In the genomic region with DNA sequence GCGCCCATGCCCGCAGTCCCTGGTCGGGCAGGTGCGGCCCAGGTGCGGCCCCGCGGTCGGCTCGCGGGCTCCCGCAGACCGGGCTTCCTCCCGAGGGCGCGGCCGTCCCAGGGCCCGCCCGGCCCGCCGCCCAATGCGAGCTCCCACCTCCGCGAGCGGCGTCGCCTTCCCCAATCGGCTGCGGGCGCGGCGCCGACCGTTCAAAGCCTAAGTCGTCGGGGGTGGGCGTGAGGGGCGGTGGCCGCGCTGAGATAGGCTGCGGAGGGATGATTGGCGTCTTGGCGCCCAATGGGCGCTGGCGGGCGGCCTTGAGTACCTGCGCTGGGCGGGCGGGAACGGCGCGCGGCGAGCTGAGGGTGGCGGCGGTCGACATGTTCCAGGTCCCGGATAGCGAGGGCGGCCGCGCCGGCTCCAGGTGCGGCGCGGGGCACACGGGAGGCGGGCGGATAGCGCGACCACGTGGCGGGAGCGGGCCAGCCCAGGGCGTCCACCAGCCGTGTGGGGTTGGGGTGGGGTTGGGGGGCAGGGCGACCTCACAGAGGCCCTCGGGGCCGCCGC, we compare ENCODE assay signal across 8 cellular contexts. TPM values are rescaled to one million over a fixed set of nuclear protein-coding genes. Genes with fewer than 3 reads are reported as not detected.
A peak's percentile ranks its signal among the peaks of the same experiment; 100 is the strongest.
DNase-seq lines count a peak whose midpoint lies in the region; FAIRE-seq and TF ChIP-seq lines count a peak whose summit lies in the region.

A gene with protein sequence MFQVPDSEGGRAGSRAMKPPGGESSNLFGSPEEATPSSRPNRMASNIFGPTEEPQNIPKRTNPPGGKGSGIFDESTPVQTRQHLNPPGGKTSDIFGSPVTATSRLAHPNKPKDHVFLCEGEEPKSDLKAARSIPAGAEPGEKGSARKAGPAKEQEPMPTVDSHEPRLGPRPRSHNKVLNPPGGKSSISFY (plus strand): TSS at position 338 of the 558 bp plus-strand sequence. CDS start 34 bp downstream, at position 372.

- H3K4me2 ChIP-seq in H1 (ENCODE audit: insufficient read depth in 1 of 2, low read depth in 2 of 2, low read length in 2 of 2) (peak within 1 kb of the TSS; percentile 86 to 89), mesendoderm (ENCODE audit: low read length) (peak within 1 kb of the TSS; percentile 94)

- no peak for TF ChIP-seq EP300 in H1 (IDR thresholded peaks at IDR 0.05; ENCODE audit: borderline replicate concordance in 1 of 2, low read depth in 2 of 2, low read length in 2 of 2)

- H3K9ac ChIP-seq in H1 (replicated peaks in 1 of 4; ENCODE audit: extremely low read depth in 1 of 4, low read depth in 3 of 4, low read length in 3 of 4) (peak within 1 kb of the TSS; percentile 87 to 94 (median 90)), mesendoderm (ENCODE audit: low read length) (peak within 1 kb of the TSS; percentile 89)

- peak; percentile 88 for DNase-seq in CMK (ENCODE audit: low read depth)
- DNase-seq in GM20000 (ENCODE audit: low spot score): peak; percentile 100
- peak; percentile 96 for DNase-seq in HT1080 (ENCODE audit: low read depth)
- peak; percentile 94 to 99 for DNase-seq in NOMO-1 (lab: John Stamatoyannopoulos, UW; ENCODE audit: unreplicated experiment in 2 of 2)
- DNase-seq in H1 (ENCODE audit: low read depth in 1 of 2, low spot score in 2 of 2): peak; percentile 88 to 95
- peak; percentile 99 for DNase-seq in mesendoderm
- DNase-seq in stimulated activated CD8-positive, alpha-beta memory T cell treated with anti-CD3 and anti-CD28 coated beads, Interleukin-12 subunit alpha, Interleukin-12 subunit beta, amount 100 ng/mL, for 4 hours (ENCODE audit: low read depth): peak; percentile 93

- H3K4ac ChIP-seq in H1 (replicated peaks; ENCODE audit: insufficient read length, low read depth, low read length) (peak within 1 kb of the TSS; percentile 98), mesendoderm (ENCODE audit: low read depth, low read length) (peak within 1 kb of the TSS; percentile 98)

- no peak within 1 kb of the TSS for H2BK20ac ChIP-seq in H1 (ENCODE audit: low read length)

- peak within 1 kb of the TSS; percentile 87 for H3K27ac ChIP-seq in H1 (ENCODE audit: low read depth, low read length)
- peak within 1 kb of the TSS; percentile 57 for H3K27ac ChIP-seq in mesendoderm (ENCODE audit: low read depth, low read length)

- no peak within 1 kb of the TSS for H2AFZ ChIP-seq in H1 (ENCODE audit: low read length)

- peak in 1 of 2 experiments; percentile 46; a peak in 2 of 3 replicates for TF ChIP-seq POLR2A in H1 (IDR thresholded peaks at IDR 0.05; ENCODE audit: control extremely low read depth in 1 of 2, low read depth in 2 of 2, low read length in 2 of 2)

- CTCF ChIA-PET in activated CD8-positive, alpha-beta memory T cell treated with anti-CD3 and anti-CD28 coated beads for 36 hours (lab: Charles Lee): interaction anchor here (0.8 to 2.2 kb wide), 4 partner anchors 13 to 249 kb away, joined by 3 to 16 read pairs (median 4); a partner anchor contains a TSS
- CTCF ChIA-PET in H1 (lab: Charles Lee; ENCODE audit: partially characterized antibody): interaction anchor here (1.0 to 1.8 kb wide), 5 partner anchors 12 to 80 kb away, joined by 3 to 7 read pairs (median 4); no protein-coding TSS in a partner anchor

- H3K27me3 ChIP-seq in H1 (replicated peaks in 1 of 4; ENCODE audit: control insufficient read depth in 3 of 4, extremely low read depth in 1 of 4, insufficient read depth in 3 of 4, low read length in 3 of 4): no peaks in the 10 kb centered on the region
- no peaks in the 10 kb centered on the region for H3K27me3 ChIP-seq in mesendoderm (ENCODE audit: insufficient read depth, low read length, poor library complexity)

- peak within 1 kb of the TSS; percentile 91 for H4K91ac ChIP-seq in H1 (replicated peaks; ENCODE audit: insufficient read length, low read length)

- H3K14ac ChIP-seq in H1 (ENCODE audit: insufficient read length): peak within 1 kb of the TSS; percentile 82

- H2BK120ac ChIP-seq in H1 (replicated peaks; ENCODE audit: low read depth, low read length): no peak within 1 kb of the TSS
- peak within 1 kb of the TSS; percentile 6 for H2BK120ac ChIP-seq in mesendoderm (ENCODE audit: low read depth, low read length)

- peaks cover 11% of the 10 kb centered on the region for H3K79me1 ChIP-seq in H1 (ENCODE audit: low read depth, low read length)
- H3K79me1 ChIP-seq in mesendoderm (ENCODE audit: low read length): peaks cover 4% of the 10 kb centered on the region

- peak within 1 kb of the TSS; percentile 71 for H4K5ac ChIP-seq in H1 (ENCODE audit: insufficient read length, low read depth, low read length)
- H4K5ac ChIP-seq in mesendoderm (ENCODE audit: low read length): no peak within 1 kb of the TSS

- H4K20me1 ChIP-seq in H1 (replicated peaks in 1 of 2; ENCODE audit: control insufficient read depth in 1 of 2, insufficient read depth in 2 of 2, low read length in 2 of 2): peaks cover 7 to 26% of the 10 kb centered on the region in 2 experiments

- TF ChIP-seq RAD21 in H1 (IDR thresholded peaks at IDR 0.05 in 1 of 2, conservative IDR thresholded peaks at IDR 0.05 in 1 of 2; ENCODE audit: low read depth in 2 of 2, low read length in 2 of 2): no peak

- H3K56ac ChIP-seq in H1 (replicated peaks; ENCODE audit: insufficient read length, low read depth, low read length) (peak within 1 kb of the TSS; percentile 79), mesendoderm (ENCODE audit: low read length) (peak within 1 kb of the TSS; percentile 93)

- peaks cover 38 to 47% of the 10 kb centered on the region in 2 experiments for H3K79me2 ChIP-seq in H1 (ENCODE audit: control insufficient read depth in 1 of 2, insufficient read depth in 2 of 2, low read length in 2 of 2)
- H3K79me2 ChIP-seq in mesendoderm (ENCODE audit: control insufficient read depth, insufficient read depth, low read length): peaks cover 45% of the 10 kb centered on the region

- H2BK5ac ChIP-seq in H1 (ENCODE audit: low read depth, low read length) (no peak within 1 kb of the TSS; the same call in 1 of the 2 replicates), mesendoderm (ENCODE audit: low read length) (peak within 1 kb of the TSS; percentile 39)

- H3K36me3 ChIP-seq in H1 (ENCODE audit: control insufficient read depth in 2 of 4, insufficient read depth in 4 of 4, low read length in 3 of 4): peaks cover 0 to 24% (median 11%) of the 10 kb centered on the region in 4 experiments; a peak in 4 of 8 replicates
- peaks cover 4% of the 10 kb centered on the region for H3K36me3 ChIP-seq in mesendoderm (ENCODE audit: control insufficient read depth, insufficient read depth, low read length)

- peaks cover 8% of the 10 kb centered on the region for H3K23me2 ChIP-seq in H1 (ENCODE audit: low read depth, low read length)

- 1% methylated on average over 42 of the region's 79 CpGs; no CpG with 5 or more reads in 1 of the 2 experiments for WGBS in H1 (ENCODE audit: extremely low coverage in 1 of 2, insufficient coverage in 1 of 2, insufficient read length in 1 of 2, insufficient replicate concordance in 2 of 2, low coverage in 1 of 2, low lambda C conversion rate in 2 of 2, missing lambda C conversion rate in 1 of 2), 2 experiments
- no CpG with 5 or more reads among the region's 79 CpGs for WGBS in mesendoderm (ENCODE audit: extremely low coverage, insufficient coverage, low lambda C conversion rate)

- H2BK12ac ChIP-seq in H1 (ENCODE audit: low read depth, low read length): no peak within 1 kb of the TSS

- H3K23ac ChIP-seq in H1 (ENCODE audit: insufficient read length) (no peak within 1 kb of the TSS), mesendoderm (ENCODE audit: low read length) (peak within 1 kb of the TSS; percentile 95)

- H2AK5ac ChIP-seq in H1 (ENCODE audit: low read depth, low read length) (0 out of 2 replicates have a peak within 1 kb of the TSS, but pooled peaks have one; percentile 45), mesendoderm (ENCODE audit: low read length) (peak within 1 kb of the TSS; percentile 90)

- H4K8ac ChIP-seq in H1 (ENCODE audit: extremely low read depth, insufficient read depth, low read length): peak within 1 kb of the TSS; percentile 89
- H4K8ac ChIP-seq in mesendoderm (ENCODE audit: low read depth, low read length): no peak within 1 kb of the TSS

- no peak within 1 kb of the TSS for H2BK15ac ChIP-seq in H1 (ENCODE audit: low read length)
- no peak within 1 kb of the TSS for H2BK15ac ChIP-seq in mesendoderm (replicated peaks; ENCODE audit: low read depth)

- H3K4me3 ChIP-seq in H1 (ENCODE audit: extremely low read depth in 1 of 4, insufficient read depth in 2 of 4, low read depth in 3 of 4, low read length in 4 of 4): peak within 1 kb of the TSS; percentile 87 to 99 (median 94)
- peak within 1 kb of the TSS; percentile 78 for H3K4me3 ChIP-seq in mesendoderm (ENCODE audit: low read length)

- H3K9me3 ChIP-seq in H1 (ENCODE audit: insufficient read depth in 2 of 2, low read depth in 1 of 2, low read length in 1 of 2): no peaks in the 10 kb centered on the region

- H3K18ac ChIP-seq in H1 (ENCODE audit: extremely low read depth, low read length) (peak within 1 kb of the TSS; percentile 90; the same call in 1 of the 2 replicates), mesendoderm (ENCODE audit: low read length) (peak within 1 kb of the TSS; percentile 96)

- H3K4me1 ChIP-seq in H1 (replicated peaks in 1 of 4; ENCODE audit: control insufficient read depth in 3 of 4, insufficient read depth in 4 of 4, low read length in 3 of 4) (peaks cover 0 to 10% (median 2%) of the 10 kb centered on the region in 4 experiments; a peak in 4 of 7 replicates), mesendoderm (ENCODE audit: control insufficient read depth, low read depth, low read length) (no peaks in the 10 kb centered on the region)

- FAIRE-seq in H1 (lab: Jason Lieb, UNC): no peak

- POLR2A ChIA-PET in activated CD8-positive, alpha-beta memory T cell treated with anti-CD3 and anti-CD28 coated beads for 36 hours (lab: Charles Lee): interaction anchor here (0.6 to 2.0 kb wide), 4 partner anchors 28 to 287 kb away, joined by 3 to 16 read pairs (median 4); a partner anchor contains a TSS
- POLR2A ChIA-PET in H1 (lab: Charles Lee; ENCODE audit: partially characterized antibody): interaction anchor here (0.6 to 4.0 kb wide), 22 partner anchors 9 to 339 kb away, joined by 3 to 34 read pairs (median 4); a partner anchor contains a TSS

- TF ChIP-seq CTCF in GM20000 (IDR thresholded peaks at IDR 0.05; ENCODE audit: extremely low read depth, missing control alignments) (no peak), H1 (IDR thresholded peaks at IDR 0.05; ENCODE audit: control extremely low read depth in 1 of 3, insufficient read depth in 1 of 3, low read depth in 1 of 3, low read length in 3 of 3) (no peak)

RNA-seq across cellular contexts. Expression of the gene that starts here (rescaled TPM):
- 87.1 and 111 TPM in 2 replicates for total RNA-seq in HT1080 (2014; rRNA removed; shearing (Covaris generic))
- 93.2 and 97.4 TPM in 2 replicates for polyA plus RNA-seq in HT1080 (2015; cell fraction: cytosol; rRNA removed)
- 63.7 and 71.6 TPM in 2 replicates for polyA plus RNA-seq in HT1080 (2015; cell fraction: nucleus; rRNA removed)
- 100 to 1,000 TPM; 101 to 109 TPM for total RNA-seq in activated CD8-positive, alpha-beta memory T cell treated with anti-CD3 and anti-CD28 coated beads for 36 hours
- 197 and 199 TPM in 2 replicates for total RNA-seq in H1 (2021; fragmentation: NEBNext Ultra II Directional; extraction: Animal tissue kit (Norgen Biotek cat#: 25700))
- 67.6 and 70.8 TPM in 2 replicates for polyA plus RNA-seq in H1 (2011; rRNA removed)
- 86.6 TPM for polyA plus RNA-seq in H1 (2011; cell fraction: cytosol; rRNA removed)
- 66.1 TPM for polyA plus RNA-seq in H1 (2011; cell fraction: nucleus; rRNA removed)
- polyA plus RNA-seq in H1 (2012, experiment 1 of 2): 108 to 121 TPM (median 116 TPM) in 4 replicates
- 65.0 TPM for polyA plus RNA-seq in H1 (2012, experiment 2 of 2)
- polyA plus RNA-seq in H1 (2013, experiment 1 of 2): 101 TPM
- polyA plus RNA-seq in H1 (2013, experiment 2 of 2): 104 TPM
- 76.5 and 91.0 TPM in 2 replicates for polyA minus RNA-seq in H1 (2011; rRNA and poly(A)+ RNA removed)
- 55.5 TPM for polyA minus RNA-seq in H1 (2011; cell fraction: cytosol; rRNA and poly(A)+ RNA removed)
- polyA minus RNA-seq in H1 (2011; cell fraction: nucleus; rRNA and poly(A)+ RNA removed): 37.6 TPM
- polyA plus RNA-seq in mesendoderm (2013, experiment 1 of 2): 167 TPM
- polyA plus RNA-seq in mesendoderm (2013, experiment 2 of 2): 168 TPM

Comparison
In these comparisons a context has a peak if more than half of its experiments do, and no peak if none do; other contexts are left out.
1. Peak in every context shown above with its lines: DNase-seq, H3K4me3 ChIP-seq and H3K27ac ChIP-seq.